ENCODE assay signal across 12 cellular contexts in genomic region chr13:73938375-73939070, GRCh38.
DNase-seq lines count a peak whose midpoint lies in the region; ATAC-seq, FAIRE-seq and TF ChIP-seq lines count a peak whose summit lies in the region.
"Had no signal": no experiment of that assay in that cellular context is flagged by ENCODE, and none has a peak within 500 bp of the region (broad histone marks: within the 10 kb centered on the region; RNA-seq: fewer than 3 reads in every experiment).

No MANE protein-coding gene starts in this region.

- H3K9me3 ChIP-seq in right lobe of liver = no peaks in the 10 kb centered on the region
- H3K9me3 ChIP-seq: stomach had no signal

- peaks cover 0 to 6% (median 0%) of the 10 kb centered on the region in 4 donors for H3K4me1 ChIP-seq in right lobe of liver

- ATAC-seq in stimulated activated effector memory CD8-positive, alpha-beta T cell treated with anti-CD3 and anti-CD28 coated beads, Interleukin-12 subunit alpha, Interleukin-12 subunit beta, amount 100 ng/mL, for 72 hours = peak; percentile 79
- ATAC-seq in HG03565 (IDR thresholded peaks at IDR 0.05; ENCODE audit: unreplicated experiment) = no peak
- no peak for ATAC-seq in right lobe of liver
- no peak for ATAC-seq in GM18519 (IDR thresholded peaks at IDR 0.05; ENCODE audit: low FRiP score, unreplicated experiment)

- no peak overlapping the region for H3K27ac ChIP-seq in right lobe of liver
- H3K27ac ChIP-seq: skin epidermis, stomach had no signal

- no peak overlapping the region for H3K27ac Mint-ChIP-seq in stimulated activated effector memory CD8-positive, alpha-beta T cell treated with anti-CD3 and anti-CD28 coated beads, Interleukin-12 subunit alpha, Interleukin-12 subunit beta, amount 100 ng/mL, for 72 hours
- H3K27ac Mint-ChIP-seq: B cell had no signal

- no peak overlapping the region for H3K4me3 Mint-ChIP-seq in stimulated activated effector memory CD8-positive, alpha-beta T cell treated with anti-CD3 and anti-CD28 coated beads, Interleukin-12 subunit alpha, Interleukin-12 subunit beta, amount 100 ng/mL, for 72 hours
- H3K4me3 Mint-ChIP-seq: B cell; central memory CD8-positive, alpha-beta T cell had no signal

- DNase-seq in NCI-H1417 (lab: John Stamatoyannopoulos, UW) (peak in 2 of 3 experiments; percentile 15 to 56), NCI-H1417 treated with DMSO at 0.1 percent for 48 hours (lab: John Stamatoyannopoulos, UW) (no peak), RCC 7860 (ENCODE audit: low spot score) (peak; percentile 56), fibroblast of the conjunctiva (ENCODE audit: low read depth) (peak; percentile 82), right lobe of liver (no peak)
- DNase-seq in stimulated activated effector memory CD8-positive, alpha-beta T cell treated with anti-CD3 and anti-CD28 coated beads, Interleukin-12 subunit alpha, Interleukin-12 subunit beta, amount 100 ng/mL, for 72 hours (ENCODE audit: low spot score in 2 of 2) = no peak
- DNase-seq: stomach had no signal

- no peak overlapping the region for H3K4me3 ChIP-seq in right lobe of liver
- H3K4me3 ChIP-seq: skin epidermis, stomach had no signal

- peaks cover 21% of the 10 kb centered on the region for H3K36me3 Mint-ChIP-seq in stimulated activated effector memory CD8-positive, alpha-beta T cell treated with anti-CD3 and anti-CD28 coated beads, Interleukin-12 subunit alpha, Interleukin-12 subunit beta, amount 100 ng/mL, for 72 hours

- H3K4me1 Mint-ChIP-seq in stimulated activated effector memory CD8-positive, alpha-beta T cell treated with anti-CD3 and anti-CD28 coated beads, Interleukin-12 subunit alpha, Interleukin-12 subunit beta, amount 100 ng/mL, for 72 hours = peaks cover 61% of the 10 kb centered on the region

- H3K36me3 ChIP-seq in right lobe of liver = no peaks in the 10 kb centered on the region
- H3K36me3 ChIP-seq: stomach had no signal

- no peak for TF ChIP-seq POLR2A in right lobe of liver (IDR thresholded peaks at IDR 0.05)

- WGBS in right lobe of liver (ENCODE audit: insufficient coverage, low coverage, low lambda C conversion rate, missing lambda C conversion rate) = 91% methylated on average over 8 of the region's 10 CpGs

- no peak for FAIRE-seq in RCC 7860 (lab: Jason Lieb, UNC)

- TF ChIP-seq CTCF in right lobe of liver (IDR thresholded peaks at IDR 0.05) = no peak

- H3K27me3 ChIP-seq in right lobe of liver = no peaks in the 10 kb centered on the region
- H3K27me3 ChIP-seq: stomach had no signal

- intact Hi-C loops in right lobe of liver (cut with DNase I) = no loop called here

- no peaks in the 10 kb centered on the region for H3K9me3 Mint-ChIP-seq in stimulated activated effector memory CD8-positive, alpha-beta T cell treated with anti-CD3 and anti-CD28 coated beads, Interleukin-12 subunit alpha, Interleukin-12 subunit beta, amount 100 ng/mL, for 72 hours
- H3K9me3 Mint-ChIP-seq: central memory CD8-positive, alpha-beta T cell had no signal

Comparison
In these comparisons a context has a peak if more than half of its experiments do, and no peak if none do; other contexts are left out.
1. DNase-seq: peak in NCI-H1417 (2 of 3), RCC 7860 (single experiment) and fibroblast of the conjunctiva (single experiment); none in NCI-H1417 treated with DMSO at 0.1 percent for 48 hours (single experiment), stimulated activated effector memory CD8-positive, alpha-beta T cell treated with anti-CD3 and anti-CD28 coated beads, Interleukin-12 subunit alpha, Interleukin-12 subunit beta, amount 100 ng/mL, for 72 hours (0 of 2) and right lobe of liver (0 of 3).